In the genomic region with DNA sequence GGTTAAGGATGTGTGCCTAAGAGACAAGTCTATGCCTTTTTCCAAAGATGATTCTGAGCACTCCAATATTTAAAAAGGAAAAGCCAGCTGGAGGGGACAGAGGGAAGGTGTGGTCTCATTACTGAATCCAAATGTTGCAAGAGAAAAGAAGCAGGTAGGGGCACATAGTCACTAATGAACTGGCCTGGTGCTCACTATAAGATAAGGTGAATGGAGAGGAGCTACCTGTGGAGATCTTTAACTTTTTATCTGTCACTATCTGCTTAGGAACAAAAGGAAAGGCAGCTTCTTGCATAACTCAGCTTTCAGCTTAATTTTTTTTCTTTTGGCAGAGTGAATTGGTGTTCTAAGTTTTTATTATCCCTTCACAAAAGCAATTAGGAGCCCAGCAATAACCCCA, we compare ENCODE assay signal across 3 cellular contexts.
"Had no signal": no experiment of that assay in that cellular context is flagged by ENCODE, and none has a peak within 500 bp of the region (broad histone marks: within the 10 kb centered on the region; RNA-seq: fewer than 3 reads in every experiment).

No MANE protein-coding gene starts in this region.

- DNase-seq: GDM1, GF-D8 had no signal

- ATAC-seq: GM12878 had no signal

- H3K4me3 ChIP-seq: GM12878 had no signal
